Comparison of ENCODE assay signal across 1 cellular context in the genomic region with DNA sequence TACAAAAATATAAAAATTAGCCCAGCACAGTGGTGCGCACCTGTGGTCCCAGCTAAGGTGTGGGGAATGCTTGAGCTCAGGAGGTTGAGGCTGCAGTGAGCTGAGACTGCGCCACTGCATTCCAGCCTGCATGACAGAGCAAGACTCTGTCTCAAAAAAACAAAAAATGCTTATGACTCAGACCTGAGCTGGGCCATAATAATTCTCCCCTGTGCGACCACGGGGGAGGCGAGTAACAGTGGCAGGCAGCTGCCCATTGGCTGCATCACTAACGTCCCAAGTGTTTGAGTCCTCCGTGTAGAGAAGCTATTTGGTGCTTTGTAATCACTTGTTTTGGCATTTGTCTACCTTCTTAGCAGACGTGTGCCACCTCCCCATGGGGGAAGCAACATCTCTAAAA.
A peak's percentile ranks its signal among the peaks of the same experiment; 100 is the strongest.
TF ChIP-seq lines count a peak whose summit lies in the region.

No MANE protein-coding gene starts in this region.

TF ChIP-seq in SK-N-SH, 30 proteins besides CTCF, POLR2A, EP300 and RAD21 (continued from another document):
- TF ChIP-seq, protein P1, sequence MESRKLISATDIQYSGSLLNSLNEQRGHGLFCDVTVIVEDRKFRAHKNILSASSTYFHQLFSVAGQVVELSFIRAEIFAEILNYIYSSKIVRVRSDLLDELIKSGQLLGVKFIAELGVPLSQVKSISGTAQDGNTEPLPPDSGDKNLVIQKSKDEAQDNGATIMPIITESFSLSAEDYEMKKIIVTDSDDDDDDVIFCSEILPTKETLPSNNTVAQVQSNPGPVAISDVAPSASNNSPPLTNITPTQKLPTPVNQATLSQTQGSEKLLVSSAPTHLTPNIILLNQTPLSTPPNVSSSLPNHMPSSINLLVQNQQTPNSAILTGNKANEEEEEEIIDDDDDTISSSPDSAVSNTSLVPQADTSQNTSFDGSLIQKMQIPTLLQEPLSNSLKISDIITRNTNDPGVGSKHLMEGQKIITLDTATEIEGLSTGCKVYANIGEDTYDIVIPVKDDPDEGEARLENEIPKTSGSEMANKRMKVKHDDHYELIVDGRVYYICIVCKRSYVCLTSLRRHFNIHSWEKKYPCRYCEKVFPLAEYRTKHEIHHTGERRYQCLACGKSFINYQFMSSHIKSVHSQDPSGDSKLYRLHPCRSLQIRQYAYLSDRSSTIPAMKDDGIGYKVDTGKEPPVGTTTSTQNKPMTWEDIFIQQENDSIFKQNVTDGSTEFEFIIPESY (IDR thresholded peaks at IDR 0.05; ENCODE audit: borderline replicate concordance, low read depth), result no peak
- TF ChIP-seq, protein P2, sequence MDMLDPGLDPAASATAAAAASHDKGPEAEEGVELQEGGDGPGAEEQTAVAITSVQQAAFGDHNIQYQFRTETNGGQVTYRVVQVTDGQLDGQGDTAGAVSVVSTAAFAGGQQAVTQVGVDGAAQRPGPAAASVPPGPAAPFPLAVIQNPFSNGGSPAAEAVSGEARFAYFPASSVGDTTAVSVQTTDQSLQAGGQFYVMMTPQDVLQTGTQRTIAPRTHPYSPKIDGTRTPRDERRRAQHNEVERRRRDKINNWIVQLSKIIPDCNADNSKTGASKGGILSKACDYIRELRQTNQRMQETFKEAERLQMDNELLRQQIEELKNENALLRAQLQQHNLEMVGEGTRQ (IDR thresholded peaks at IDR 0.05; ENCODE audit: borderline replicate concordance, low read depth, low read length), result no peak
- TF ChIP-seq POLR2AphosphoS5 (IDR thresholded peaks at IDR 0.05; ENCODE audit: low read depth, low read length) (no peak), NRF1 (IDR thresholded peaks at IDR 0.05; ENCODE audit: low read depth, low read length) (no peak), TAF1 (IDR thresholded peaks at IDR 0.05; ENCODE audit: borderline replicate concordance, low read depth, low read length) (no peak), RXRA (IDR thresholded peaks at IDR 0.05; ENCODE audit: borderline replicate concordance, low read depth) (no peak), SIN3A (IDR thresholded peaks at IDR 0.05; ENCODE audit: borderline replicate concordance, low read depth, low read length) (no peak), SMC3 (IDR thresholded peaks at IDR 0.05; ENCODE audit: low read depth, low read length) (no peak), GABPA (IDR thresholded peaks at IDR 0.05; ENCODE audit: low read depth) (no peak), RFX5 (IDR thresholded peaks at IDR 0.05; ENCODE audit: low read length) (no peak), TEAD4 (IDR thresholded peaks at IDR 0.05; ENCODE audit: borderline replicate concordance, insufficient read depth) (no peak), FOSL2 (IDR thresholded peaks at IDR 0.05; ENCODE audit: borderline replicate concordance, low read depth) (peak; percentile 54; the same call in 1 of the 2 replicates), ELF1 (IDR thresholded peaks at IDR 0.05) (no peak), RCOR1 (IDR thresholded peaks at IDR 0.05; ENCODE audit: low read length) (no peak), MEF2A (IDR thresholded peaks at IDR 0.05; ENCODE audit: borderline replicate concordance, low read depth) (no peak), YY1 (IDR thresholded peaks at IDR 0.05; ENCODE audit: low read depth) (no peak), GATA2 (CRISPR knock-in tag; IDR thresholded peaks at IDR 0.05) (no peak), TCF12 (IDR thresholded peaks at IDR 0.05) (0 out of 2 replicates have a peak, but pooled peaks have one; percentile 25), CHD2 (IDR thresholded peaks at IDR 0.05; ENCODE audit: low read length, partially characterized antibody) (no peak)
- TF ChIP-seq, protein P3, sequence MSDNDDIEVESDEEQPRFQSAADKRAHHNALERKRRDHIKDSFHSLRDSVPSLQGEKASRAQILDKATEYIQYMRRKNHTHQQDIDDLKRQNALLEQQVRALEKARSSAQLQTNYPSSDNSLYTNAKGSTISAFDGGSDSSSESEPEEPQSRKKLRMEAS (IDR thresholded peaks at IDR 0.05; ENCODE audit: low read depth), result no peak
- TF ChIP-seq, protein P4, sequence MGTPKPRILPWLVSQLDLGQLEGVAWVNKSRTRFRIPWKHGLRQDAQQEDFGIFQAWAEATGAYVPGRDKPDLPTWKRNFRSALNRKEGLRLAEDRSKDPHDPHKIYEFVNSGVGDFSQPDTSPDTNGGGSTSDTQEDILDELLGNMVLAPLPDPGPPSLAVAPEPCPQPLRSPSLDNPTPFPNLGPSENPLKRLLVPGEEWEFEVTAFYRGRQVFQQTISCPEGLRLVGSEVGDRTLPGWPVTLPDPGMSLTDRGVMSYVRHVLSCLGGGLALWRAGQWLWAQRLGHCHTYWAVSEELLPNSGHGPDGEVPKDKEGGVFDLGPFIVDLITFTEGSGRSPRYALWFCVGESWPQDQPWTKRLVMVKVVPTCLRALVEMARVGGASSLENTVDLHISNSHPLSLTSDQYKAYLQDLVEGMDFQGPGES (IDR thresholded peaks at IDR 0.05; ENCODE audit: low read depth, low read length), result no peak
- TF ChIP-seq, protein P5, sequence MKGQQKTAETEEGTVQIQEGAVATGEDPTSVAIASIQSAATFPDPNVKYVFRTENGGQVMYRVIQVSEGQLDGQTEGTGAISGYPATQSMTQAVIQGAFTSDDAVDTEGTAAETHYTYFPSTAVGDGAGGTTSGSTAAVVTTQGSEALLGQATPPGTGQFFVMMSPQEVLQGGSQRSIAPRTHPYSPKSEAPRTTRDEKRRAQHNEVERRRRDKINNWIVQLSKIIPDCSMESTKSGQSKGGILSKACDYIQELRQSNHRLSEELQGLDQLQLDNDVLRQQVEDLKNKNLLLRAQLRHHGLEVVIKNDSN (IDR thresholded peaks at IDR 0.05; ENCODE audit: borderline replicate concordance, low read depth), result no peak
- TF ChIP-seq, protein P6, sequence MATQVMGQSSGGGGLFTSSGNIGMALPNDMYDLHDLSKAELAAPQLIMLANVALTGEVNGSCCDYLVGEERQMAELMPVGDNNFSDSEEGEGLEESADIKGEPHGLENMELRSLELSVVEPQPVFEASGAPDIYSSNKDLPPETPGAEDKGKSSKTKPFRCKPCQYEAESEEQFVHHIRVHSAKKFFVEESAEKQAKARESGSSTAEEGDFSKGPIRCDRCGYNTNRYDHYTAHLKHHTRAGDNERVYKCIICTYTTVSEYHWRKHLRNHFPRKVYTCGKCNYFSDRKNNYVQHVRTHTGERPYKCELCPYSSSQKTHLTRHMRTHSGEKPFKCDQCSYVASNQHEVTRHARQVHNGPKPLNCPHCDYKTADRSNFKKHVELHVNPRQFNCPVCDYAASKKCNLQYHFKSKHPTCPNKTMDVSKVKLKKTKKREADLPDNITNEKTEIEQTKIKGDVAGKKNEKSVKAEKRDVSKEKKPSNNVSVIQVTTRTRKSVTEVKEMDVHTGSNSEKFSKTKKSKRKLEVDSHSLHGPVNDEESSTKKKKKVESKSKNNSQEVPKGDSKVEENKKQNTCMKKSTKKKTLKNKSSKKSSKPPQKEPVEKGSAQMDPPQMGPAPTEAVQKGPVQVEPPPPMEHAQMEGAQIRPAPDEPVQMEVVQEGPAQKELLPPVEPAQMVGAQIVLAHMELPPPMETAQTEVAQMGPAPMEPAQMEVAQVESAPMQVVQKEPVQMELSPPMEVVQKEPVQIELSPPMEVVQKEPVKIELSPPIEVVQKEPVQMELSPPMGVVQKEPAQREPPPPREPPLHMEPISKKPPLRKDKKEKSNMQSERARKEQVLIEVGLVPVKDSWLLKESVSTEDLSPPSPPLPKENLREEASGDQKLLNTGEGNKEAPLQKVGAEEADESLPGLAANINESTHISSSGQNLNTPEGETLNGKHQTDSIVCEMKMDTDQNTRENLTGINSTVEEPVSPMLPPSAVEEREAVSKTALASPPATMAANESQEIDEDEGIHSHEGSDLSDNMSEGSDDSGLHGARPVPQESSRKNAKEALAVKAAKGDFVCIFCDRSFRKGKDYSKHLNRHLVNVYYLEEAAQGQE (IDR thresholded peaks at IDR 0.05; ENCODE audit: low read depth, low read length), result no peak
- TF ChIP-seq, protein P7, sequence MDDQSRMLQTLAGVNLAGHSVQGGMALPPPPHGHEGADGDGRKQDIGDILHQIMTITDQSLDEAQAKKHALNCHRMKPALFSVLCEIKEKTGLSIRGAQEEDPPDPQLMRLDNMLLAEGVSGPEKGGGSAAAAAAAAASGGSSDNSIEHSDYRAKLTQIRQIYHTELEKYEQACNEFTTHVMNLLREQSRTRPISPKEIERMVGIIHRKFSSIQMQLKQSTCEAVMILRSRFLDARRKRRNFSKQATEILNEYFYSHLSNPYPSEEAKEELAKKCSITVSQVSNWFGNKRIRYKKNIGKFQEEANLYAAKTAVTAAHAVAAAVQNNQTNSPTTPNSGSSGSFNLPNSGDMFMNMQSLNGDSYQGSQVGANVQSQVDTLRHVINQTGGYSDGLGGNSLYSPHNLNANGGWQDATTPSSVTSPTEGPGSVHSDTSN (IDR thresholded peaks at IDR 0.05), result peak; percentile 44; the same call in 1 of the 2 replicates
